ENCODE assay signal across 9 cellular contexts in the genomic region with DNA sequence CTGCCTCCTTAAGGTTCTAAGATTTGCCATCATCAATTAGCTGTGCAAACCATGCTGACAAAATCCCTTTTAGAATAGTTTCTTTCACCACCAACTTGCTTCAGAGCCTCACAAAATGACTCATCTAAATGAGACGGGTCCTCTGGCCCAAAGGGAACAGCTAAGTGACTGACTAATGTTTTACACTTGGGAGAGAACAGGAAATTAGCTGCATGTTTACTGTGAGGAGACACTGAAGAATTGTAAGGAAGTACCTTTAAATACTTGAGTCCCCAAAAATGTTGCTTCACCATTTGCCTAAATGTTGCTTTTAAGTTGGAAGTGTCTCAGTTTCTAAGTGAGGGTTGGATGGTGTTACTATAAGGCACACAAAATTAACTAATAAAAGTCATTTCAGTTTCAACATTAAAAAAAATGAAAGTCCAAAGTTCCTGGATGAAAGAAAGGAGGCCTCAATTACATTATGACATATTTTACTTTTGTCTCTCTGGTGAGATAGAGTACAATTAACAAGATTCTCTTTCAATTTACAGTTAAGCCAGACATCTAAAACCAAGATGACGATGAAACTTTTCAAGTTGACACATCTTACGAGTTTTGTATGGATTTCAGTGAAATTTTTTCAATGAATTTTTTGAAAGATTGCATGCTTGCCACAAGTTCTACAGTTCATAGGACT.
DNase-seq lines count a peak whose midpoint lies in the region; ATAC-seq and TF ChIP-seq lines count a peak whose summit lies in the region.
"Had no signal": no experiment of that assay in that cellular context is flagged by ENCODE, and none has a peak within 500 bp of the region (broad histone marks: within the 10 kb centered on the region; RNA-seq: fewer than 3 reads in every experiment).

No MANE protein-coding gene starts in this region.

- ATAC-seq in GM19328 (IDR thresholded peaks at IDR 0.05; ENCODE audit: unreplicated experiment): no peak

- H3K27me3 ChIP-seq in MG63 (no peaks in the 10 kb centered on the region), stomach smooth muscle (ENCODE audit: control insufficient read depth in 1 of 2, insufficient read depth in 2 of 2, low read length in 2 of 2) (no peaks in the 10 kb centered on the region)
- H3K27me3 ChIP-seq: cardiac muscle cell had no signal

- no peak overlapping the region for H3K4me3 ChIP-seq in MG63
- no peak overlapping the region for H3K4me3 ChIP-seq in epithelial cell of esophagus (ENCODE audit: low read length)
- H3K4me3 ChIP-seq in stomach smooth muscle (ENCODE audit: low read length in 2 of 2): no peak overlapping the region
- H3K4me3 ChIP-seq: cardiac muscle cell had no signal

- no peak overlapping the region for H3K9ac ChIP-seq in stomach smooth muscle (ENCODE audit: low read length in 2 of 2)

- no peaks in the 10 kb centered on the region; the same call in 1 of the 2 replicates for H3K36me3 ChIP-seq in MG63
- H3K36me3 ChIP-seq in stomach smooth muscle (ENCODE audit: control insufficient read depth in 2 of 2, insufficient read depth in 2 of 2, low read length in 2 of 2): no peaks in the 10 kb centered on the region
- H3K36me3 ChIP-seq: cardiac muscle cell had no signal

- peaks cover 22% of the 10 kb centered on the region for H3K4me1 ChIP-seq in stomach smooth muscle (ENCODE audit: control insufficient read depth, insufficient read depth, low read length)

- H3K27ac ChIP-seq in stomach smooth muscle (ENCODE audit: low read length): peak overlapping the region; percentile 19
- H3K27ac ChIP-seq: cardiac muscle cell had no signal

- TF ChIP-seq CTCF in GM20000 (IDR thresholded peaks at IDR 0.05; ENCODE audit: extremely low read depth, missing control alignments) (no peak), epithelial cell of esophagus (IDR thresholded peaks at IDR 0.05; ENCODE audit: insufficient read depth, low read depth, low read length, missing control alignments) (no peak)

- H3K9me3 ChIP-seq in MG63 (no peaks in the 10 kb centered on the region; the same call in 1 of the 2 replicates), stomach smooth muscle (ENCODE audit: control insufficient read depth in 2 of 2, low read length in 2 of 2) (no peaks in the 10 kb centered on the region)

- DNase-seq in Ammon's horn (ENCODE audit: low spot score): peak; percentile 16
- peak; percentile 20 for DNase-seq in GM20000 (ENCODE audit: low spot score)
- peak; percentile 61 for DNase-seq in MG63
- DNase-seq in epithelial cell of esophagus (ENCODE audit: low read depth): peak; percentile 95
- no peak for DNase-seq in NCI-H774 (lab: John Stamatoyannopoulos, UW)
- no peak for DNase-seq in NCI-H1417 (lab: John Stamatoyannopoulos, UW)

Comparison
In these comparisons a context has a peak if more than half of its experiments do, and no peak if none do; other contexts are left out.
1. DNase-seq: peak in Ammon's horn (single experiment), GM20000 (single experiment), MG63 (single experiment) and epithelial cell of esophagus (single experiment); none in NCI-H774 (single experiment) and NCI-H1417 (0 of 3).